Comparison of ENCODE assay signal across 1 cellular context in the genomic region with DNA sequence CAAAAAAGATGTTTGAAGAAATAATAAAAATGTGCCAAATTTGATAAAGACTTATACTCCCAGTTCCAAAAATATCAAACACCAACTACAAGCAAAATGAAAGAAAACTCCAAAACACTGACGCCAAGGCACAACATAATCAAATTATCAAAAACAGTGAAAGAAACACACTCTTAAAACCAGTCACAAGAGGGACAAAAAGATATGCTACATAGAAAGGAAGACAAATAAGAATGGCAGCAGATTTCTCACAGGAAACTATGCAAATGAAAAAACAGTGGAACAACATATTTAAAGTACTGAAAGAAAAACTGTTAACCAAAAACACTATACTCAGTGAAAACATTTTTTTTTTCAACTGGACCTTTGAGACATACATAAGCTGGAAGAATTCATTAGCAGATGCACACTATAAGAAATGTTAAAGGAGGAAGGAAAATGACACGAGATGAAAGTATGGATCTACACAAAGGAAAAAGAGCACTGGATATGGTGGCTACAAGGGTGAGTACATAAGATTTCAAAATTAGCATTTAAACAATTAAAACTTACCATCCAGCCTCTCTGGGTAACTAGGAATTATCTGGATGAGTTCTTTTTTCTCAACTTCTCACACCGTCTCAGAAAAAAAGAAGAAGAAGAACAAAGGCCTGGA.
TF ChIP-seq lines count a peak whose summit lies in the region.

No MANE protein-coding gene starts in this region.

TF ChIP-seq in K562, 482 proteins besides CTCF, POLR2A, EP300 and RAD21 (continued from another document):
- TF ChIP-seq HBP1 (CRISPR knock-in tag; IDR thresholded peaks at IDR 0.05) (no peak), PREB (CRISPR knock-in tag; IDR thresholded peaks at IDR 0.05) (no peak)
- TF ChIP-seq, protein P1, sequence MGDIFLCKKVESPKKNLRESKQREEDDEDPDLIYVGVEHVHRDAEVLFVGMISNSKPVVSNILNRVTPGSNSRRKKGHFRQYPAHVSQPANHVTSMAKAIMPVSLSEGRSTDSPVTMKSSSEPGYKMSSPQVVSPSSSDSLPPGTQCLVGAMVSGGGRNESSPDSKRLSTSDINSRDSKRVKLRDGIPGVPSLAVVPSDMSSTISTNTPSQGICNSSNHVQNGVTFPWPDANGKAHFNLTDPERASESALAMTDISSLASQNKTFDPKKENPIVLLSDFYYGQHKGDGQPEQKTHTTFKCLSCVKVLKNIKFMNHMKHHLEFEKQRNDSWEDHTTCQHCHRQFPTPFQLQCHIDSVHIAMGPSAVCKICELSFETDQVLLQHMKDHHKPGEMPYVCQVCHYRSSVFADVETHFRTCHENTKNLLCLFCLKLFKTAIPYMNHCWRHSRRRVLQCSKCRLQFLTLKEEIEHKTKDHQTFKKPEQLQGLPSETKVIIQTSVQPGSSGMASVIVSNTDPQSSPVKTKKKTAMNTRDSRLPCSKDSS (IDR thresholded peaks at IDR 0.05; ENCODE audit: low read depth, partially characterized antibody) = peak; percentile 87
